Comparison of ENCODE assay signal across 8 cellular contexts in the genomic region with DNA sequence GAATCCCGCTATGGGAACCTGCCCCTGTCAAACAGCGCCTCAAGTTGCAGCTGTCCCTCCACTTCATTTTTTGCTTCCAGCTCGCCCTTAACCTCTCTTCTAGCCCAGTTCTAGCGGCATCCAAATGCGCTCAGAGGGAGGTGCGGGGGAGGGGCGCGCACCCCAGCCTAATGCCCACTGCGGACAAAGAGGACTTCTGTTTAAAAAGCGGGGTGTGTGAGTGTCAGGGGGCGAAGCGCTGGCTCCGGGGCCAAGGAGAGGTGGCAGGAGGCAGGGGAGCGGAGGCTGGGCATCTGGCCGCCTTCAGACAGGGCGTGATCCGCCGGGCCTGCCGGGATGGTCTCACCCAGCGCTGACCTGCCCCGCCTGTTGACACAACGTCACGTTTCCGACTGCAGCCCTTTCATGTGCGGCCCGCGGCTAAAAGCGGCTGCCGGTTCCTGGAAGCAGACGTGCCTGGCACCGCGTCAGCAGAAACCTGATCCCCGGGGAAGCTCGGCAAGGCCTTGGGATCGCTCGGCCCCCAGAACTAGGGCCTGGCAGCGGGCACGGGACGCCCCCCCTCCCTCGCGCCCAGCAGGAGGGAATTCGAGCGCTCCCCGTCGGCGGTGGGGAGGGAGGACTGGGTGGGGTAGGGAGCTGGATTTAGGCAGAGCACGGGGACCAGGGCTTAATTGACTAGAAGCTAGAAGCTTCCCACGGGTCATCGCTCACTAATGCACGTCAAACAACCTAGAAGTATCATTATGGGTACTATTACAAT. TPM values are rescaled to one million over a fixed set of nuclear protein-coding genes. Genes with fewer than 3 reads are reported as not detected.
A peak's percentile ranks its signal among the peaks of the same experiment; 100 is the strongest.
DNase-seq lines count a peak whose midpoint lies in the region; ATAC-seq and TF ChIP-seq lines count a peak whose summit lies in the region.

No MANE protein-coding gene starts in this region.

- no peak overlapping the region for H2AFZ ChIP-seq in PC-3 (ENCODE audit: low read length)
- H2AFZ ChIP-seq in fibroblast of lung (ENCODE audit: low read length) = no peak overlapping the region

- H4K20me1 ChIP-seq in PC-3 (ENCODE audit: low read length) = peaks cover 26% of the 10 kb centered on the region
- H4K20me1 ChIP-seq in fibroblast of lung (ENCODE audit: control insufficient read depth, extremely low read depth, insufficient read depth, low read length) = no peaks in the 10 kb centered on the region

- peak overlapping the region; percentile 74 for H3K4me2 ChIP-seq in PC-3 (ENCODE audit: low read length)
- H3K4me2 ChIP-seq in fibroblast of lung (ENCODE audit: extremely low read depth, insufficient read depth, low read length) = peak overlapping the region; percentile 61

- H3K79me2 ChIP-seq in PC-3 (ENCODE audit: low read length) (peaks cover 28% of the 10 kb centered on the region), fibroblast of lung (ENCODE audit: control insufficient read depth, insufficient read depth, low read length) (peaks cover 16% of the 10 kb centered on the region)

- no peaks in the 10 kb centered on the region for H3K9me2 ChIP-seq in PC-3 (replicated peaks; ENCODE audit: low read length)

- H3K27ac ChIP-seq in PC-3 (ENCODE audit: low read length) = peak overlapping the region; percentile 90
- H3K27ac ChIP-seq in fibroblast of lung (ENCODE audit: insufficient read depth, low read length) = peak overlapping the region; percentile 81

- H3K36me3 Mint-ChIP-seq in activated T-helper 17 cell treated with anti-CD3 and anti-CD28 coated beads, Interleukin-2, amount 50 U/mL, for 72 hours (ENCODE audit: low read depth) = peaks cover 54% of the 10 kb centered on the region
- H3K36me3 Mint-ChIP-seq in naive thymus-derived CD8-positive, alpha-beta T cell = peaks cover 0 to 17% (median 4%) of the 10 kb centered on the region in 3 donors

- peak overlapping the region; percentile 96 for H3K27ac Mint-ChIP-seq in activated T-helper 17 cell treated with anti-CD3 and anti-CD28 coated beads, Interleukin-2, amount 50 U/mL, for 72 hours
- peak overlapping the region; percentile 70 to 96 (median 82) for H3K27ac Mint-ChIP-seq in naive thymus-derived CD8-positive, alpha-beta T cell

- TF ChIP-seq CTCF in PC-3 (conservative IDR thresholded peaks at IDR 0.05; ENCODE audit: low read depth, low read length) = 0 out of 2 replicates have a peak, but pooled peaks have one; percentile 25
- TF ChIP-seq CTCF in fibroblast of lung (conservative IDR thresholded peaks at IDR 0.05 in 1 of 2, IDR thresholded peaks at IDR 0.05 in 1 of 2; ENCODE audit: low read depth in 1 of 2, low read length in 2 of 2) = no peak

- H3K4me1 Mint-ChIP-seq in activated T-helper 17 cell treated with anti-CD3 and anti-CD28 coated beads, Interleukin-2, amount 50 U/mL, for 72 hours = peaks cover 26% of the 10 kb centered on the region
- peaks cover 15 to 70% (median 37%) of the 10 kb centered on the region in 4 donors for H3K4me1 Mint-ChIP-seq in naive thymus-derived CD8-positive, alpha-beta T cell

- peaks cover 7% of the 10 kb centered on the region for H3F3A ChIP-seq in PC-3 (ENCODE audit: low read length, unreplicated experiment)

- H3K27me3 ChIP-seq in PC-3 (ENCODE audit: low read length) (no peaks in the 10 kb centered on the region), fibroblast of lung (ENCODE audit: control insufficient read depth, insufficient read depth, low read length) (no peaks in the 10 kb centered on the region)

- peaks cover 27% of the 10 kb centered on the region for H3K36me3 ChIP-seq in PC-3 (ENCODE audit: low read depth, low read length)
- H3K36me3 ChIP-seq in fibroblast of lung (ENCODE audit: control insufficient read depth, insufficient read depth, low read length) = peaks cover 5% of the 10 kb centered on the region

- CTCF ChIA-PET in PC-3 (lab: Charles Lee) = interaction anchor here (0.6 to 1.3 kb wide), 6 partner anchors 10 to 275 kb away, joined by 3 to 7 read pairs (median 5); no protein-coding TSS in a partner anchor

- ATAC-seq in GM21390 (IDR thresholded peaks at IDR 0.05; ENCODE audit: unreplicated experiment) (peak; percentile 53), PC-3 (peak; percentile 69)
- ATAC-seq in activated T-helper 17 cell treated with anti-CD3 and anti-CD28 coated beads, Interleukin-2, amount 50 U/mL, for 72 hours (replicated peaks) = peak; percentile 79
- peak; percentile 62 to 79 for ATAC-seq in naive thymus-derived CD8-positive, alpha-beta T cell
- ATAC-seq in stimulated activated naive CD8-positive, alpha-beta T cell treated with anti-CD3 and anti-CD28 coated beads, Interleukin-15, Interleukin-2, amounts not matched to agents 100 U/mL and 50 U/mL, for 24 hours = peak; percentile 67

- no TSS peak for BruUV-seq in PC-3 (replicated peaks; lab: Mats Ljungman, UMichigan)

- no peaks in the 10 kb centered on the region for H3K9me3 Mint-ChIP-seq in activated T-helper 17 cell treated with anti-CD3 and anti-CD28 coated beads, Interleukin-2, amount 50 U/mL, for 72 hours
- H3K9me3 Mint-ChIP-seq in naive thymus-derived CD8-positive, alpha-beta T cell = no peaks in the 10 kb centered on the region

- H3K9me3 ChIP-seq in PC-3 (ENCODE audit: low read length) (no peaks in the 10 kb centered on the region), fibroblast of lung (ENCODE audit: control insufficient read depth, insufficient read depth, low read depth, low read length) (no peaks in the 10 kb centered on the region)

- H3K27me3 Mint-ChIP-seq in activated T-helper 17 cell treated with anti-CD3 and anti-CD28 coated beads, Interleukin-2, amount 50 U/mL, for 72 hours = no peaks in the 10 kb centered on the region
- no peaks in the 10 kb centered on the region for H3K27me3 Mint-ChIP-seq in naive thymus-derived CD8-positive, alpha-beta T cell

- intact Hi-C loops in PC-3 (cut with micrococcal nuclease) = loop anchor here (1.0 to 10.0 kb wide), 4 partner anchors 35 to 572 kb away; a partner anchor contains a TSS

- H3K4me1 ChIP-seq in PC-3 (ENCODE audit: insufficient read depth, low read length) (peaks cover 64% of the 10 kb centered on the region), fibroblast of lung (ENCODE audit: control insufficient read depth, extremely low read depth, insufficient read depth, low read length) (peaks cover 36% of the 10 kb centered on the region)

- peak; percentile 82 for DNase-seq in DMS 273 treated with DMSO at 0.1 percent for 48 hours (lab: John Stamatoyannopoulos, UW)
- peak in 70 of 76 experiments; percentile 10 to 83 (median 63) for DNase-seq in HUDEP-2 (lab: John Stamatoyannopoulos, UW; ENCODE audit: unreplicated experiment in 76 of 76)
- DNase-seq in PC-3 = peak; percentile 98
- DNase-seq in fibroblast of lung (ENCODE audit: low read depth in 2 of 2) = peak; percentile 98 to 99
- DNase-seq in naive thymus-derived CD8-positive, alpha-beta T cell = peak; percentile 32 to 73 (median 51)
- peak; percentile 89 for DNase-seq in stimulated activated naive CD8-positive, alpha-beta T cell treated with anti-CD3 and anti-CD28 coated beads, Interleukin-15, Interleukin-2, amounts not matched to agents 100 U/mL and 50 U/mL, for 24 hours

- POLR2A ChIA-PET in PC-3 (lab: Charles Lee; ENCODE audit: unreplicated experiment) = interaction anchor here (0.6 to 5.3 kb wide), 6 partner anchors 8 to 265 kb away, joined by 3 to 79 read pairs (median 4); no protein-coding TSS in a partner anchor
- POLR2A ChIA-PET in naive thymus-derived CD8-positive, alpha-beta T cell (lab: Charles Lee) = interaction anchor here (1.0 kb wide), 1 partner anchor 9 kb away, joined by 6 read pairs; no protein-coding TSS in a partner anchor

- H3K9ac ChIP-seq in PC-3 (ENCODE audit: low read length) = peak overlapping the region; percentile 98
- H3K9ac ChIP-seq in fibroblast of lung (ENCODE audit: insufficient read depth, low read length) = peak overlapping the region; percentile 51

- H3K4me3 Mint-ChIP-seq in activated T-helper 17 cell treated with anti-CD3 and anti-CD28 coated beads, Interleukin-2, amount 50 U/mL, for 72 hours = peak overlapping the region; percentile 89
- H3K4me3 Mint-ChIP-seq in naive thymus-derived CD8-positive, alpha-beta T cell = peak overlapping the region; percentile 48 to 87 (median 84)

- H3K4me3 ChIP-seq in PC-3 (ENCODE audit: low read length) (peak overlapping the region; percentile 35; the same call in 1 of the 2 replicates), fibroblast of lung (replicated peaks in 1 of 4; ENCODE audit: control extremely low read depth in 1 of 4, insufficient read depth in 1 of 4, low read depth in 3 of 4, low read length in 4 of 4) (peak overlapping the region in 2 of 4 experiments; percentile 43 to 48)

RNA-seq across cellular contexts. Expression of a gene that starts 7.6 kb away (rescaled TPM):
- total RNA-seq in PC-3 (2014; rRNA removed) = 255 and 256 TPM in 2 replicates
- 100 to 1,000 TPM; 217 to 527 TPM for total RNA-seq in activated T-helper 17 cell treated with anti-CD3 and anti-CD28 coated beads, Interleukin-2, amount 50 U/mL, for 72 hours
- total RNA-seq in fibroblast of lung = 12.8 and 16.7 TPM in 2 replicates
- polyA plus RNA-seq in fibroblast of lung = 20.8 and 28.4 TPM in 2 replicates
- polyA plus RNA-seq in fibroblast of lung (2012) = 20.9 and 37.6 TPM in 2 replicates
- 46.1 and 68.2 TPM in 2 replicates for polyA minus RNA-seq in fibroblast of lung (ENCODE audit: low replicate concordance)
- total RNA-seq in naive thymus-derived CD8-positive, alpha-beta T cell = 1 to 10 TPM; 4.5 to 5.1 TPM
- polyA plus RNA-seq in naive thymus-derived CD8-positive, alpha-beta T cell = 1 to 10 TPM; 1.1 to 10.0 (median 1.8) TPM

Comparison
In these comparisons a context has a peak if more than half of its experiments do, and no peak if none do; other contexts are left out.
1. RNA of a gene that starts 7.6 kb away (total RNA-seq): 217 to 527 TPM in activated T-helper 17 cell treated with anti-CD3 and anti-CD28 coated beads, Interleukin-2, amount 50 U/mL, for 72 hours and 255 to 256 TPM in PC-3; 12.8 to 16.7 TPM in fibroblast of lung and 4.5 to 5.1 TPM in naive thymus-derived CD8-positive, alpha-beta T cell; every median in the first group is over 10 times any median in the second.
2. Peak in every context shown above with its lines, with median percentiles within 50 percentile points of each other: DNase-seq and ATAC-seq.